Comparison of ENCODE assay signal across 1 cellular context in genomic region chr6:169794317-169795055, GRCh38.
TF ChIP-seq lines count a peak whose summit lies in the region.

No MANE protein-coding gene starts in this region.

TF ChIP-seq in GM23338, 12 proteins besides CTCF, POLR2A, EP300 and RAD21 (continued from another document):
- TF ChIP-seq REST (IDR thresholded peaks at IDR 0.05; ENCODE audit: unreplicated experiment) (no peak), NANOG (IDR thresholded peaks at IDR 0.05; ENCODE audit: borderline replicate concordance) (no peak), POLR2AphosphoS5 (IDR thresholded peaks at IDR 0.05; ENCODE audit: low read depth) (no peak), CREB1 (CRISPR knock-in tag; IDR thresholded peaks at IDR 0.05; ENCODE audit: low read depth) (no peak), EZH2 (IDR thresholded peaks at IDR 0.05; ENCODE audit: low read depth, unreplicated experiment) (no peak), ZNF462 (CRISPR knock-in tag; IDR thresholded peaks at IDR 0.05) (no peak), STAT1 (IDR thresholded peaks at IDR 0.05; ENCODE audit: unreplicated experiment) (no peak)
